11 cellular contexts compared by ENCODE assay signal in the genomic region with DNA sequence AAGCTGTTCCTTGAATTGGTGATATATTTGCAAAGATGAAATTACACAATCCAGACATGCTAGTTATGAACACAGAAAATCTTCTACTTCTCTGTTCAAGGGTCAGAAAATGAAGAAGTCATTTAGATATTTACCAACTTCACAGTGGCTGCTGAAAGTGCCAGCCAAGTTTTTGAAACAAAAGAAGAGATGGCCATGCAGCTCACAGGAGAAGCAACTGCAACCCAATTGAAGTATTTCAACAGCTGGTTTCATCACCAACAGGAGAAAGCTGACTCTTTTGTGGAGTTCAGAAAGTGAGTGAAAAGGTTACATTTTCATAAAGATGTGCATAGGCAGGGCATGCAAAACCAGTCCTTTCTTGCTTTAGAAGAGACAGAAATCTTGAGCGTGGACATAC.
DNase-seq lines count a peak whose midpoint lies in the region; ATAC-seq and TF ChIP-seq lines count a peak whose summit lies in the region.
"Had no signal": no experiment of that assay in that cellular context is flagged by ENCODE, and none has a peak within 500 bp of the region (broad histone marks: within the 10 kb centered on the region; RNA-seq: fewer than 3 reads in every experiment).

No MANE protein-coding gene starts in this region.

- DNase-seq in HFFc6 (no peak), 8988T (no peak), NCI-H1694 treated with DMSO at 0.1 percent for 48 hours (lab: John Stamatoyannopoulos, UW) (no peak)
- no peak for DNase-seq in effector memory CD8-positive, alpha-beta T cell
- DNase-seq: NCI-H187 treated with DMSO at 0.1 percent for 48 hours, occipital lobe had no signal

- H3K4me3 ChIP-seq in gastroesophageal sphincter, result no peak overlapping the region
- H3K4me3 ChIP-seq: ascending aorta had no signal

- ATAC-seq in GM18909 (IDR thresholded peaks at IDR 0.05; ENCODE audit: poor library complexity, unreplicated experiment), result peak; percentile 59
- peak; percentile 80 for ATAC-seq in GM21717 (IDR thresholded peaks at IDR 0.05; ENCODE audit: unreplicated experiment)
- ATAC-seq in HG03442 (IDR thresholded peaks at IDR 0.05; ENCODE audit: unreplicated experiment), result peak; percentile 46
- ATAC-seq in gastroesophageal sphincter, result peak; percentile 50
- no peak for ATAC-seq in effector memory CD8-positive, alpha-beta T cell (replicated peaks)

- H3K4me1 ChIP-seq in gastroesophageal sphincter, result no peaks in the 10 kb centered on the region
- H3K4me1 ChIP-seq: ascending aorta had no signal

- H3K36me3 Mint-ChIP-seq in HFFc6 (ENCODE audit: low read depth), result no peaks in the 10 kb centered on the region
- H3K36me3 Mint-ChIP-seq in effector memory CD8-positive, alpha-beta T cell (ENCODE audit: insufficient read depth), result peaks cover 4% of the 10 kb centered on the region

- no peaks in the 10 kb centered on the region for H3K4me1 Mint-ChIP-seq in HFFc6 (ENCODE audit: low read depth)
- no peaks in the 10 kb centered on the region for H3K4me1 Mint-ChIP-seq in effector memory CD8-positive, alpha-beta T cell (ENCODE audit: low read depth in 2 of 2)

- WGBS in gastroesophageal sphincter (ENCODE audit: low coverage in 1 of 2), 2 donors, result 100% methylated on average over 1 of the region's 1 CpG

- no peak for TF ChIP-seq POLR2A in gastroesophageal sphincter (IDR thresholded peaks at IDR 0.05)

- no peak overlapping the region for H3K27ac Mint-ChIP-seq in HFFc6
- no peak overlapping the region for H3K27ac Mint-ChIP-seq in effector memory CD8-positive, alpha-beta T cell

- H3K27me3 Mint-ChIP-seq in HFFc6 (ENCODE audit: insufficient read depth), result peaks cover 6% of the 10 kb centered on the region; the same call in 1 of the 2 replicates
- peaks cover 0 to 36% of the 10 kb centered on the region in 2 donors for H3K27me3 Mint-ChIP-seq in effector memory CD8-positive, alpha-beta T cell

- no peaks in the 10 kb centered on the region for H3K9me3 Mint-ChIP-seq in HFFc6
- no peaks in the 10 kb centered on the region for H3K9me3 Mint-ChIP-seq in effector memory CD8-positive, alpha-beta T cell

- no peaks in the 10 kb centered on the region for H3K36me3 ChIP-seq in gastroesophageal sphincter
- H3K36me3 ChIP-seq: ascending aorta had no signal

- TF ChIP-seq EP300 in gastroesophageal sphincter (IDR thresholded peaks at IDR 0.05), result no peak

- no peaks in the 10 kb centered on the region for H3K27me3 ChIP-seq in gastroesophageal sphincter
- H3K27me3 ChIP-seq: ascending aorta had no signal

- no peaks in the 10 kb centered on the region for H3K9me3 ChIP-seq in gastroesophageal sphincter
- H3K9me3 ChIP-seq: ascending aorta had no signal

- no peak overlapping the region for H3K27ac ChIP-seq in gastroesophageal sphincter
- H3K27ac ChIP-seq: ascending aorta had no signal

- TF ChIP-seq CTCF in gastroesophageal sphincter (IDR thresholded peaks at IDR 0.05), result no peak
- no peak for TF ChIP-seq CTCF in HFFc6 (IDR thresholded peaks at IDR 0.05)

- H3K4me3 Mint-ChIP-seq in HFFc6, result no peak overlapping the region
- H3K4me3 Mint-ChIP-seq in effector memory CD8-positive, alpha-beta T cell, result no peak overlapping the region
